In the genomic region with DNA sequence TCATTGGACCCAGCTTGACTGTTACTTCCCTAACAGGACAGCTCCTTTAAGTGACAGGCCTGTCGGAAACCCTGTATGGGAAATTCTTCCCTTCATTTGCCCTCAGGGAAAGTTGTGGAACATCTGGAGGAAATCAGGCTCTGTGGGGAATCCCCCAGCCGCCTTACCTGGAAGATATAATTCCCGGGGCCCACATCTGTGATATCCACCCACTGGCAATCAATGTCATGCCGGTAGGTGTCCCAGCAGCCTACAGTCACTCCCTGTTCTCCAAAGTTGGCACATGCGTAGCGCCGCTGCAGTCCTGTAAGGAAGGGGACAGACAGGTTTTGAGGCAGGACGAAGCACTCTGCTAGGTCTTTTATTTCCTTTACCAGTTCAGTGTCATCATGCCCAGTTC, we compare ENCODE assay signal across 23 cellular contexts. TPM values are rescaled to one million over a fixed set of nuclear protein-coding genes. Genes with fewer than 3 reads are reported as not detected.
"Had no signal": no experiment of that assay in that cellular context is flagged by ENCODE, and none has a peak within 500 bp of the region (broad histone marks: within the 10 kb centered on the region; RNA-seq: fewer than 3 reads in every experiment).

No MANE protein-coding gene starts in this region.

- H3K4me1 Mint-ChIP-seq: activated T-helper 17 cell treated with anti-CD3 and anti-CD28 coated beads, Interleukin-2, amount 50 U/mL, for 72 hours; naive B cell had no signal

- H3K27me3 Mint-ChIP-seq: activated CD4-positive, alpha-beta T cell treated with anti-CD3 and anti-CD28 coated beads, Interleukin-2, amount 10 ng/mL, durations not matched to agents 7 days and 5 days; activated CD8-positive, alpha-beta T cell treated with anti-CD3 and anti-CD28 coated beads for 36 hours; activated T-helper 17 cell treated with anti-CD3 and anti-CD28 coated beads, Interleukin-2, amount 50 U/mL, for 72 hours; brain; naive B cell; stimulated activated naive B cell treated with anti-CD40 and anti-IgM and Interleukin-4, amounts not matched to agents 10 μg/mL and 1 μg/mL and 100 μg/mL, for 72 hours; T-helper 17 cell had no signal

- H3K27me3 ChIP-seq: upper lobe of left lung had no signal

- DNase-seq: activated CD4-positive, alpha-beta T cell treated with anti-CD3 and anti-CD28 coated beads, Interleukin-2, amount 10 ng/mL, durations not matched to agents 7 days and 5 days; activated CD4-positive, CD25-positive, alpha-beta regulatory T cell treated with anti-CD3 and anti-CD28 coated beads, Interleukin-2, amount 50 U/mL, for 72 hours; activated CD8-positive, alpha-beta T cell treated with anti-CD3 and anti-CD28 coated beads for 36 hours; activated T-cell treated with anti-CD3 and anti-CD28 coated beads, Interleukin-2, amount 50 U/mL, for 1 hour; aorta; effector CD4-positive, alpha-beta T cell; glutamatergic neuron; left cardiac atrium; mesenchymal stem cell; naive B cell; stimulated activated CD4-positive, alpha-beta T cell treated with anti-CD3 and anti-CD28 coated beads, Interleukin-15, amount 100 ng/mL, for 24 hours; stimulated activated naive B cell treated with anti-CD40 and anti-IgM and Interleukin-4, amounts not matched to agents 10 μg/mL and 1 μg/mL and 100 μg/mL, for 72 hours; SW 1271; T-helper 17 cell; upper lobe of left lung; WERI-Rb-1 had no signal

- H3K4me3 Mint-ChIP-seq: activated CD4-positive, alpha-beta T cell treated with anti-CD3 and anti-CD28 coated beads, Interleukin-2, amount 10 ng/mL, durations not matched to agents 7 days and 5 days; activated CD8-positive, alpha-beta T cell treated with anti-CD3 and anti-CD28 coated beads for 36 hours; activated T-helper 17 cell treated with anti-CD3 and anti-CD28 coated beads, Interleukin-2, amount 50 U/mL, for 72 hours; brain; naive B cell; stimulated activated naive B cell treated with anti-CD40 and anti-IgM and Interleukin-4, amounts not matched to agents 10 μg/mL and 1 μg/mL and 100 μg/mL, for 72 hours; T-helper 17 cell had no signal

- H3K27ac Mint-ChIP-seq: activated CD4-positive, alpha-beta T cell treated with anti-CD3 and anti-CD28 coated beads, Interleukin-2, amount 10 ng/mL, durations not matched to agents 7 days and 5 days; activated CD8-positive, alpha-beta T cell treated with anti-CD3 and anti-CD28 coated beads for 36 hours; T-helper 17 cell had no signal

- H3K4me1 ChIP-seq: parathyroid adenoma had no signal

- H3K9me3 Mint-ChIP-seq: activated CD4-positive, alpha-beta T cell treated with anti-CD3 and anti-CD28 coated beads, Interleukin-2, amount 10 ng/mL, durations not matched to agents 7 days and 5 days; activated CD8-positive, alpha-beta T cell treated with anti-CD3 and anti-CD28 coated beads for 36 hours; activated naive CD4-positive, alpha-beta T cell treated with anti-CD3 and anti-CD28 coated beads, Interleukin-2, amount 50 U/mL, for 72 hours; activated T-helper 17 cell treated with anti-CD3 and anti-CD28 coated beads, Interleukin-2, amount 50 U/mL, for 72 hours; brain; naive B cell; stimulated activated naive B cell treated with anti-CD40 and anti-IgM and Interleukin-4, amounts not matched to agents 10 μg/mL and 1 μg/mL and 100 μg/mL, for 72 hours had no signal

- H3K27ac ChIP-seq: parathyroid adenoma, SK-N-MC, upper lobe of left lung, WERI-Rb-1 had no signal

- ATAC-seq: activated CD8-positive, alpha-beta T cell treated with anti-CD3 and anti-CD28 coated beads for 36 hours; activated naive CD4-positive, alpha-beta T cell treated with anti-CD3 and anti-CD28 coated beads, Interleukin-2, amount 50 U/mL, for 72 hours; activated T-helper 17 cell treated with anti-CD3 and anti-CD28 coated beads, Interleukin-2, amount 50 U/mL, for 72 hours; left cardiac atrium; sciatic nerve; stimulated activated naive B cell treated with anti-CD40 and anti-IgM and Interleukin-4, amounts not matched to agents 10 μg/mL and 1 μg/mL and 100 μg/mL, for 72 hours; T-helper 17 cell had no signal

RNA-seq across cellular contexts. Expression of a gene that starts 16.6 kb away (rescaled TPM):
- total RNA-seq: activated CD4-positive, alpha-beta T cell treated with anti-CD3 and anti-CD28 coated beads, Interleukin-2, amount 10 ng/mL, durations not matched to agents 7 days and 5 days; activated CD8-positive, alpha-beta T cell treated with anti-CD3 and anti-CD28 coated beads for 36 hours; activated naive CD4-positive, alpha-beta T cell treated with anti-CD3 and anti-CD28 coated beads, Interleukin-2, amount 50 U/mL, for 72 hours; activated T-helper 17 cell treated with anti-CD3 and anti-CD28 coated beads, Interleukin-2, amount 50 U/mL, for 72 hours; frontal cortex; T-helper 17 cell had no signal
